1 cellular context compared by ENCODE assay signal in the genomic region with DNA sequence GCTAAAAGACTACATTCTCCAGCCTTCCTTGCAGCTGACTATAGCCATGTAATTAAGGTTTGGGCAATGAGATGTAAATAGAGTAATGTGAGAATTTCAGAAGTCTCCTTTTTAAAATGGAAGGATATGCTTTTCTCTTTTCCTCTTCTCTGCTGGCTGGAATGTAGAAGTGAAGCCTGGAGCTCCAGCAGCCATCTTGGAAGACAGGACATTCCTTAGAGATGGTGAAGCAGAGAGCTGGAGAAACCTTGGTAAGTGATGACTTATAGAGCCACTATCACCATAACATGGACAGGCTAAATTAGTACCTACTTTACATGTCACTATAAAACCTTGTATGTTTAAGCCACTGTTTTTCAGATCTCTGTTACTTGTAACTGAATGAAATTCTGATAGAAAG.
TF ChIP-seq lines count a peak whose summit lies in the region.

No MANE protein-coding gene starts in this region.

TF ChIP-seq in GM23338, 12 proteins besides CTCF, POLR2A, EP300 and RAD21 (continued from another document):
- TF ChIP-seq ETS1 (IDR thresholded peaks at IDR 0.05) = no peak
